In genomic region chr20:52137850-52138249, GRCh38 we compare ENCODE assay signal across 3 cellular contexts.
A peak's percentile ranks its signal among the peaks of the same experiment; 100 is the strongest.
TF ChIP-seq lines count a peak whose summit lies in the region.

No MANE protein-coding gene starts in this region.

TF ChIP-seq in A549, 52 proteins besides CTCF, POLR2A, EP300 and RAD21 (continued from another document):
- no peak for TF ChIP-seq RFX5 (IDR thresholded peaks at IDR 0.05)

TF ChIP-seq in HEK293, 187 proteins besides CTCF, POLR2A, EP300 and RAD21 (continues in another document):
- TF ChIP-seq ZNF266 (tag by site-specific recombination; IDR thresholded peaks at IDR 0.05; ENCODE audit: low read depth) (no peak), ZBTB8A (tag by site-specific recombination; IDR thresholded peaks at IDR 0.05) (peak; percentile 49; the same call in 1 of the 2 replicates), ZNF239 (tag by site-specific recombination; IDR thresholded peaks at IDR 0.05) (no peak), ZNF571 (tag by site-specific recombination; IDR thresholded peaks at IDR 0.05) (no peak), ZFP37 (tag by site-specific recombination; IDR thresholded peaks at IDR 0.05) (no peak), ZNF169 (tag by site-specific recombination; IDR thresholded peaks at IDR 0.05) (no peak), ZNF626 (tag by site-specific recombination; IDR thresholded peaks at IDR 0.05) (no peak), ATF2 (tag by site-specific recombination; IDR thresholded peaks at IDR 0.05; ENCODE audit: low read depth) (no peak), ZNF792 (tag by site-specific recombination; IDR thresholded peaks at IDR 0.05) (no peak), TRIM28 (IDR thresholded peaks at IDR 0.05; ENCODE audit: borderline replicate concordance, low read length) (no peak), ZNF501 (tag by site-specific recombination; IDR thresholded peaks at IDR 0.05) (no peak), ZNF426 (tag by site-specific recombination; IDR thresholded peaks at IDR 0.05) (peak; percentile 67), ZNF76 (tag by site-specific recombination; IDR thresholded peaks at IDR 0.05; ENCODE audit: borderline replicate concordance, low read depth) (no peak), ZNF560 (tag by site-specific recombination; IDR thresholded peaks at IDR 0.05; ENCODE audit: borderline replicate concordance) (no peak), ZNF292 (tag by site-specific recombination; IDR thresholded peaks at IDR 0.05; ENCODE audit: borderline replicate concordance, low read depth) (no peak), ZNF114 (tag by site-specific recombination; IDR thresholded peaks at IDR 0.05) (no peak), ZBTB1 (tag by site-specific recombination; IDR thresholded peaks at IDR 0.05) (no peak), ZNF350 (tag by site-specific recombination; IDR thresholded peaks at IDR 0.05) (no peak), GLIS2 (tag by site-specific recombination; IDR thresholded peaks at IDR 0.05) (no peak), KLF16 (tag by site-specific recombination; IDR thresholded peaks at IDR 0.05) (no peak), ZNF302 (tag by site-specific recombination; IDR thresholded peaks at IDR 0.05; ENCODE audit: low read depth) (no peak), ZNF202 (tag by site-specific recombination; IDR thresholded peaks at IDR 0.05; ENCODE audit: borderline replicate concordance) (no peak), BCL11A (tag by site-specific recombination; IDR thresholded peaks at IDR 0.05; ENCODE audit: low read depth) (no peak), PRDM1 (tag by site-specific recombination; IDR thresholded peaks at IDR 0.05) (no peak), ZNF629 (tag by site-specific recombination; IDR thresholded peaks at IDR 0.05) (peak; percentile 43; the same call in 1 of the 2 replicates), ZBTB49 (tag by site-specific recombination; IDR thresholded peaks at IDR 0.05; ENCODE audit: low read depth) (no peak), ZNF48 (tag by site-specific recombination; IDR thresholded peaks at IDR 0.05) (no peak)

TF ChIP-seq in K562, 482 proteins besides CTCF, POLR2A, EP300 and RAD21 (continued from another document):
- TF ChIP-seq DDX20 (tag; IDR thresholded peaks at IDR 0.05; ENCODE audit: low read depth): no peak
